9 cellular contexts compared by ENCODE assay signal in the genomic region with DNA sequence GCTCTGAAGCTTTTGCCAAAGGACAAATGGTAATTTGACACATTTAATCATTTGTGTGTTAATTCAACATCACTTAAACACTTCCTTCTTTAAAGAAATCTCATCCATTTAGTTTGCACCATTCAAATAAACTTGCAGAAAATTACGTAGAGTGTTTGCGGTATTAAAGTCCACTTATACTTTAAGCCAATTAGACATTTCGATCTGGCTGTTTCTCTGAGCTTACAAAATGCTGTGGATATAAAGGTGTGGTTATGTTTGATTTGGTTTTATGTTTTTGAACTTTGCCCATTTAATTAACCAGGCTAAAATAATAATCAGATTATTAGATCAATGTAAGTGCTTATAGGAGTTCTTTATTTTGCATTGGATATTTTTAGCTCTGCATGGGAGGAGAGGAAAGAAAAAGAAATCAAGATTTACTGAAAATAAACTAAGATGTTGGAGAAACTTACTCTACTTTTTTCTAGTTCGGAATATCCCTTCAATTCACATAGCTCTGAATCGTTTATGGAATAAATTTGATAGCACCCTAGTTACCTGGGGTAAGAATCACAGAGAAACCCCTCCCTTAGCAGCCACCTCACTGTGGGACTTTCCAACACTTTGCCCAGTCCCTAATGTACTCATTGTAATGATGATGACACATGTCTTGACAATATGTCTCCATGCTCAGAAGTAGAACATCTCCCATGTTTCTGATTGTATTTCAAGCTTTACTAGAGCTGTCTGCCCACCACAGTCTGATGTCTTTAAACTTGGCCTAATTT.
DNase-seq lines count a peak whose midpoint lies in the region; ATAC-seq, FAIRE-seq and TF ChIP-seq lines count a peak whose summit lies in the region.
"Had no signal": no experiment of that assay in that cellular context is flagged by ENCODE, and none has a peak within 500 bp of the region (broad histone marks: within the 10 kb centered on the region; RNA-seq: fewer than 3 reads in every experiment).

No MANE protein-coding gene starts in this region.

- SMC1A ChIA-PET in GM12878 (lab: Charles Lee; ENCODE audit: uncharacterized antibody, unreplicated experiment) = interaction anchor here (0.7 to 1.8 kb wide), 8 partner anchors 8 to 597 kb away, joined by 3 to 4 read pairs (median 3); no protein-coding TSS in a partner anchor

- DNase-seq in T-helper 17 cell (peak in 2 of 3 donors; percentile 42 to 43), GM12878 (ENCODE audit: low read depth, low spot score) (no peak), iPS-NIHi7 (ENCODE audit: extremely low spot score) (no peak), nucleus accumbens (lab: John Stamatoyannopoulos, UW) (no peak)
- peak; percentile 20 to 39 for DNase-seq in stimulated activated CD4-positive, alpha-beta T cell treated with anti-CD3 and anti-CD28 coated beads, Interleukin-2, amount 100 ng/mL, for 24 hours

- no peak overlapping the region for H3K4me2 ChIP-seq in GM12878 (ENCODE audit: control insufficient read depth, insufficient read depth)

- H3K27ac ChIP-seq in GM12878 (ENCODE audit: control insufficient read depth, insufficient read depth) = no peak overlapping the region
- H3K27ac ChIP-seq: GM23248 had no signal

- no peak for TF ChIP-seq EP300 in GM12878 (IDR thresholded peaks at IDR 0.05; ENCODE audit: borderline replicate concordance in 1 of 2, control insufficient read depth in 1 of 2, low read depth in 2 of 2, low read length in 2 of 2)

- ATAC-seq in GM18868 (IDR thresholded peaks at IDR 0.05; ENCODE audit: unreplicated experiment) (peak; percentile 74), T-helper 17 cell (peak; percentile 59), GM12878 (peak; percentile 79), esophagus mucosa (no peak), HG03159 (IDR thresholded peaks at IDR 0.05; ENCODE audit: unreplicated experiment) (no peak)

- H3K9me3 ChIP-seq in T-helper 17 cell (ENCODE audit: control insufficient read depth, low read length, poor library complexity, severe bottlenecking) = no peaks in the 10 kb centered on the region
- H3K9me3 ChIP-seq in GM12878 (replicated peaks; ENCODE audit: control insufficient read depth, insufficient read depth, low read length) = no peaks in the 10 kb centered on the region; the same call in 2 of the 3 replicates

- no peaks in the 10 kb centered on the region for H3K27me3 ChIP-seq in GM12878 (replicated peaks in 1 of 2; ENCODE audit: control insufficient read depth in 2 of 2, insufficient read depth in 2 of 2, low read length in 1 of 2)

- H4K20me1 ChIP-seq in GM12878 (ENCODE audit: control insufficient read depth, insufficient read depth) = no peaks in the 10 kb centered on the region

- H3K79me2 ChIP-seq in GM12878 (ENCODE audit: control insufficient read depth, insufficient read depth, low read length) = no peaks in the 10 kb centered on the region

- no peaks in the 10 kb centered on the region for H3K36me3 Mint-ChIP-seq in T-helper 17 cell (ENCODE audit: low read depth)

- no peak for FAIRE-seq in GM12878 (lab: Jason Lieb, UNC)

- CTCF ChIA-PET in GM12878 (lab: Yijun Ruan, JAX) = interaction anchor here (0.7 to 3.3 kb wide), 4 partner anchors 14 to 66 kb away, joined by 3 to 14 read pairs (median 3); no protein-coding TSS in a partner anchor

- no peaks in the 10 kb centered on the region for H3K36me3 ChIP-seq in GM12878 (ENCODE audit: control insufficient read depth in 2 of 2, insufficient read depth in 2 of 2, low read length in 1 of 2)

- H3K27ac Mint-ChIP-seq in T-helper 17 cell = peak overlapping the region; percentile 100

- no peak for TF ChIP-seq RAD21 in GM12878 (IDR thresholded peaks at IDR 0.05; ENCODE audit: insufficient read depth, low read depth, low read length)

- BruUV-seq in GM12878 (replicated peaks; lab: Mats Ljungman, UMichigan) = no TSS peak

- peaks cover 49% of the 10 kb centered on the region for H3K4me1 Mint-ChIP-seq in T-helper 17 cell

- RAD21 ChIA-PET in GM12878 (lab: Charles Lee; ENCODE audit: unreplicated experiment) = interaction anchor here (0.6 to 2.2 kb wide), 4 partner anchors 66 to 731 kb away, joined by 3 to 9 read pairs (median 3); no protein-coding TSS in a partner anchor

- H3K27me3 Mint-ChIP-seq in T-helper 17 cell = no peaks in the 10 kb centered on the region

- no peak for TF ChIP-seq POLR2A in GM12878 (IDR thresholded peaks at IDR 0.05; ENCODE audit: low read depth, low read length)

- 95% methylated on average over 5 of the region's 5 CpGs for WGBS in GM12878 (ENCODE audit: insufficient coverage, insufficient replicate concordance, low lambda C conversion rate, missing lambda C conversion rate)

- peak overlapping the region; percentile 84 for H3K4me3 Mint-ChIP-seq in T-helper 17 cell

- no peak overlapping the region for H2AFZ ChIP-seq in GM12878 (ENCODE audit: control insufficient read depth, low read depth, low read length)
- H2AFZ ChIP-seq: GM23248 had no signal

- no peak for TF ChIP-seq CTCF in GM12878 (IDR thresholded peaks at IDR 0.05 in 2 of 3, conservative IDR thresholded peaks at IDR 0.05 in 1 of 3; ENCODE audit: control insufficient read depth in 2 of 3, extremely low read depth in 1 of 3, insufficient read depth in 1 of 3, low read depth in 3 of 3, low read length in 3 of 3)

- in situ Hi-C loops in GM12878 (cut with MboI) = no loop called here

- intact Hi-C loops in GM12878 (cut with micrococcal nuclease; ENCODE audit: unreplicated experiment) = no loop called here

- no peaks in the 10 kb centered on the region for H3K4me1 ChIP-seq in GM12878 (ENCODE audit: control insufficient read depth, insufficient read depth, low read length)

- H3K4me3 ChIP-seq in GM12878 = no peak overlapping the region
- H3K4me3 ChIP-seq: GM23248 had no signal

- no peak overlapping the region for H3K9ac ChIP-seq in GM12878 (ENCODE audit: control insufficient read depth, insufficient read depth, low read length)
- H3K9ac ChIP-seq: GM23248 had no signal

- POLR2A ChIA-PET in GM12878 (lab: Charles Lee) = interaction anchor here (0.6 kb wide), 1 partner anchor 196 kb away, joined by 5 read pairs; no protein-coding TSS in a partner anchor

TF ChIP-seq in GM12878, 131 proteins besides CTCF, POLR2A, EP300 and RAD21 (continues in another document):
- TF ChIP-seq, protein P1, sequence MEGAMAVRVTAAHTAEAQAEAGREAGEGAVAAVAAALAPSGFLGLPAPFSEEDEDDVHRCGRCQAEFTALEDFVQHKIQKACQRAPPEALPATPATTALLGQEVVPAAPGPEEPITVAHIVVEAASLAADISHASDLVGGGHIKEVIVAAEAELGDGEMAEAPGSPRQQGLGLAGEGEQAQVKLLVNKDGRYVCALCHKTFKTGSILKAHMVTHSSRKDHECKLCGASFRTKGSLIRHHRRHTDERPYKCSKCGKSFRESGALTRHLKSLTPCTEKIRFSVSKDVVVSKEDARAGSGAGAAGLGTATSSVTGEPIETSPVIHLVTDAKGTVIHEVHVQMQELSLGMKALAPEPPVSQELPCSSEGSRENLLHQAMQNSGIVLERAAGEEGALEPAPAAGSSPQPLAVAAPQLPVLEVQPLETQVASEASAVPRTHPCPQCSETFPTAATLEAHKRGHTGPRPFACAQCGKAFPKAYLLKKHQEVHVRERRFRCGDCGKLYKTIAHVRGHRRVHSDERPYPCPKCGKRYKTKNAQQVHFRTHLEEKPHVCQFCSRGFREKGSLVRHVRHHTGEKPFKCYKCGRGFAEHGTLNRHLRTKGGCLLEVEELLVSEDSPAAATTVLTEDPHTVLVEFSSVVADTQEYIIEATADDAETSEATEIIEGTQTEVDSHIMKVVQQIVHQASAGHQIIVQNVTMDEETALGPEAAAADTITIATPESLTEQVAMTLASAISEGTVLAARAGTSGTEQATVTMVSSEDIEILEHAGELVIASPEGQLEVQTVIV (IDR thresholded peaks at IDR 0.05; ENCODE audit: borderline replicate concordance, partially characterized antibody) = no peak
- TF ChIP-seq, protein P2, sequence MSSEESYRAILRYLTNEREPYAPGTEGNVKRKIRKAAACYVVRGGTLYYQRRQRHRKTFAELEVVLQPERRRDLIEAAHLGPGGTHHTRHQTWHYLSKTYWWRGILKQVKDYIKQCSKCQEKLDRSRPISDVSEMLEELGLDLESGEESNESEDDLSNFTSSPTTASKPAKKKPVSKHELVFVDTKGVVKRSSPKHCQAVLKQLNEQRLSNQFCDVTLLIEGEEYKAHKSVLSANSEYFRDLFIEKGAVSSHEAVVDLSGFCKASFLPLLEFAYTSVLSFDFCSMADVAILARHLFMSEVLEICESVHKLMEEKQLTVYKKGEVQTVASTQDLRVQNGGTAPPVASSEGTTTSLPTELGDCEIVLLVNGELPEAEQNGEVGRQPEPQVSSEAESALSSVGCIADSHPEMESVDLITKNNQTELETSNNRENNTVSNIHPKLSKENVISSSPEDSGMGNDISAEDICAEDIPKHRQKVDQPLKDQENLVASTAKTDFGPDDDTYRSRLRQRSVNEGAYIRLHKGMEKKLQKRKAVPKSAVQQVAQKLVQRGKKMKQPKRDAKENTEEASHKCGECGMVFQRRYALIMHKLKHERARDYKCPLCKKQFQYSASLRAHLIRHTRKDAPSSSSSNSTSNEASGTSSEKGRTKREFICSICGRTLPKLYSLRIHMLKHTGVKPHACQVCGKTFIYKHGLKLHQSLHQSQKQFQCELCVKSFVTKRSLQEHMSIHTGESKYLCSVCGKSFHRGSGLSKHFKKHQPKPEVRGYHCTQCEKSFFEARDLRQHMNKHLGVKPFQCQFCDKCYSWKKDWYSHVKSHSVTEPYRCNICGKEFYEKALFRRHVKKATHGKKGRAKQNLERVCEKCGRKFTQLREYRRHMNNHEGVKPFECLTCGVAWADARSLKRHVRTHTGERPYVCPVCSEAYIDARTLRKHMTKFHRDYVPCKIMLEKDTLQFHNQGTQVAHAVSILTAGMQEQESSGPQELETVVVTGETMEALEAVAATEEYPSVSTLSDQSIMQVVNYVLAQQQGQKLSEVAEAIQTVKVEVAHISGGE (CRISPR knock-in tag; IDR thresholded peaks at IDR 0.05) = no peak
- no peak for TF ChIP-seq ATF3 (IDR thresholded peaks at IDR 0.05; ENCODE audit: borderline replicate concordance, extremely low read depth, low read depth, low read length)
- no peak for TF ChIP-seq MYB (IDR thresholded peaks at IDR 0.05; ENCODE audit: borderline replicate concordance, low read depth, low read length)
- no peak for TF ChIP-seq CHD4 (IDR thresholded peaks at IDR 0.05)
- no peak for TF ChIP-seq ETV6 (conservative IDR thresholded peaks at IDR 0.05 in 1 of 2, IDR thresholded peaks at IDR 0.05 in 1 of 2; ENCODE audit: borderline replicate concordance in 1 of 2, low read depth in 1 of 2)

Comparison
In these comparisons a context has a peak if more than half of its experiments do, and no peak if none do; other contexts are left out.
1. ATAC-seq: peak in GM18868 (single experiment), T-helper 17 cell (single experiment) and GM12878 (single experiment); none in esophagus mucosa (single experiment) and HG03159 (single experiment).
2. DNase-seq: peak in T-helper 17 cell (2 of 3) and stimulated activated CD4-positive, alpha-beta T cell treated with anti-CD3 and anti-CD28 coated beads, Interleukin-2, amount 100 ng/mL, for 24 hours (2 of 2); none in GM12878 (single experiment), iPS-NIHi7 (single experiment) and nucleus accumbens (0 of 56).